8 cellular contexts compared by ENCODE assay signal in the genomic region with DNA sequence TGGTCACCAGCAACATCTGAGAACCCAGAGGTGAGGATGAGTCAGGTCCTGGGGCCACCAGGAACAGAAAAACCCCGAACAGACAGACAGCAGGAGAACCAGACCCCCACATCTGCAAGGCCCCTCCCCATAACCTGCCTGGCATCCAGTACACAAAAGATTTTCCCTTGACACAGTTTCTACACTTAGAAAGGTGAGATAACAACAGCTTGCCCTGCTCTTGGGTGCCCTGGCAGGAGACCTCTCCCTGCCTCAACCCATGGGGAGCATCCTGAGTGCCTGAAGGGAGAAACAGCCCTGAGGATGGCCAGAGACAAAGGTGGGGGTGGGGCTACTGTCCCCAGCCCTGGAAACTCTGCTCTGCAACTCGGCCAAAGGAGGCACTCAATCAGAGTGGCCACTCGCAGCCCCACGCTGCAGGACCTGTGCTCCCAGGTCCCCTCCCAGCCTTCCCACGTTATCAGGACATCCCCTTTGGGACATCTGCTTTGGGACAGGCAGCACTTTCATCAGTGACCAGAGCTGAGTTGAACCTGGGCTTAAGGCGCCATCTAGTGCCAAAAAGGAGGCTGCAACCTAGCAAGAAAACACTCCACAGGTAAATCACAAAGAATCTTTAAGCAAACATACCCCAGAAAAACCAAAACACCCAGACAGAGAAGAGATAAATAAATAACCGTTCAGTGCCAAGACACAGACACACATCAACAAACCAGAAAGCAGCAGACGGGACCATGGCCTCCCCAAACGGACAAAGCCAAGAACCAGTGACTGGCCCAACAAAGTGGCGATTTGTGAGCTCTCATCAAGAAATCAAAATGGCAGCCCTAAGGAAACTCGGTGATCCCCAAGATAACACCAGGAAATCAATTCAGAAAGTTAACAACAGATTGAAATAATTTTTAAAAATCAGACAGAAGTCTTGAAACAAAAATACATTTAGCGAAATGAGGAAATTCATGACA.
A peak's percentile ranks its signal among the peaks of the same experiment; 100 is the strongest.
DNase-seq lines count a peak whose midpoint lies in the region; ATAC-seq and TF ChIP-seq lines count a peak whose summit lies in the region.

No MANE protein-coding gene starts in this region.

- no peak overlapping the region for H4K8ac ChIP-seq in IMR-90 (ENCODE audit: low read depth in 2 of 2, low read length in 2 of 2)

- CTCF ChIA-PET in IMR-90 (lab: Yijun Ruan, JAX) = interaction anchor here (0.7 kb wide), 1 partner anchor 61 kb away, joined by 3 read pairs; no protein-coding TSS in a partner anchor

- H2AK5ac ChIP-seq in IMR-90 (ENCODE audit: low read depth, low read length) = no peak overlapping the region

- no peaks in the 10 kb centered on the region for H3K79me1 ChIP-seq in IMR-90 (ENCODE audit: low read depth in 1 of 2, low read length in 2 of 2)

- H2BK120ac ChIP-seq in IMR-90 (ENCODE audit: low read depth, low read length) = no peak overlapping the region

- no peak overlapping the region for H3K4me2 ChIP-seq in IMR-90 (ENCODE audit: low read depth, low read length)

- TF ChIP-seq RAD21 in IMR-90 (IDR thresholded peaks at IDR 0.05; ENCODE audit: low read length) = no peak

- H2BK15ac ChIP-seq in IMR-90 (ENCODE audit: low read depth, low read length) = no peak overlapping the region

- intact Hi-C loops in IMR-90 (cut with micrococcal nuclease) (no loop called here), left colon (cut with DNase I, micrococcal nuclease) (no loop called here)

- peaks cover 52% of the 10 kb centered on the region for H3K9me3 ChIP-seq in IMR-90 (ENCODE audit: control insufficient read depth, insufficient read depth, low read length)

- H3K9ac ChIP-seq in IMR-90 (ENCODE audit: low read depth, low read length) = no peak overlapping the region

- BruUV-seq in IMR-90 (replicated peaks; lab: Mats Ljungman, UMichigan) = no TSS peak

- no peak overlapping the region for H4K5ac ChIP-seq in IMR-90 (ENCODE audit: low read depth, low read length)

- 0 out of 2 replicates have a peak, but pooled peaks have one; percentile 2 for TF ChIP-seq CTCF in IMR-90 (conservative IDR thresholded peaks at IDR 0.05; ENCODE audit: low read depth, low read length)

- H4K20me1 ChIP-seq in IMR-90 (ENCODE audit: insufficient read depth, low read length) = no peaks in the 10 kb centered on the region

- DNase-seq in DMS53 (lab: John Stamatoyannopoulos, UW) (peak; percentile 73), IMR-90 (no peak), SK-MEL-5 (ENCODE audit: low read depth, low spot score) (peak; percentile 71), left colon (peak in 1 of 2 donors; percentile 29), occipital lobe (lab: John Stamatoyannopoulos, UW) (no peak)
- DNase-seq in central memory CD4-positive, alpha-beta T cell = no peak

- POLR2A ChIA-PET in IMR-90 (lab: Charles Lee; ENCODE audit: unreplicated experiment) = no interaction called here

- no peak for TF ChIP-seq POLR2A in IMR-90 (IDR thresholded peaks at IDR 0.05; ENCODE audit: low read depth, low read length)

- no peaks in the 10 kb centered on the region for H3K4me1 ChIP-seq in IMR-90 (ENCODE audit: control insufficient read depth, insufficient read depth, low read length)

- H3K4me3 ChIP-seq in IMR-90 (ENCODE audit: insufficient read depth, low read depth, low read length) = no peak overlapping the region

- H3K56ac ChIP-seq in IMR-90 (ENCODE audit: extremely low read depth, insufficient read depth, low read length) = no peak overlapping the region

- H2AK9ac ChIP-seq in IMR-90 (replicated peaks; ENCODE audit: low read depth, low read length, poor library complexity) = no peak overlapping the region

- in situ Hi-C loops in IMR-90 (cut with MboI; ENCODE audit: low sequenced_read_pairs) = no loop called here
- in situ Hi-C loops in SK-MEL-5 (cut with HindIII; ENCODE audit: low pct_unique_long_range_greater_than_20kb, low sequenced_read_pairs) = no loop called here

- H4K91ac ChIP-seq in IMR-90 (ENCODE audit: insufficient read depth, low read depth, low read length) = no peak overlapping the region

- H3K4ac ChIP-seq in IMR-90 (ENCODE audit: low read depth, low read length) = no peak overlapping the region

- H3K23ac ChIP-seq in IMR-90 (ENCODE audit: low read depth, low read length) = no peak overlapping the region

- no peak overlapping the region for H3K14ac ChIP-seq in IMR-90 (replicated peaks; ENCODE audit: low read depth, low read length)

- H3K9me1 ChIP-seq in IMR-90 (ENCODE audit: insufficient read depth, low read length) = no peaks in the 10 kb centered on the region

- WGBS in IMR-90 (ENCODE audit: extremely low coverage in 2 of 2, insufficient read length in 1 of 2), 2 experiments = no CpG with 5 or more reads among the region's 12 CpGs

- no peak overlapping the region for H2BK20ac ChIP-seq in IMR-90 (ENCODE audit: low read depth, low read length)

- no peaks in the 10 kb centered on the region for H3K27me3 ChIP-seq in IMR-90 (ENCODE audit: control insufficient read depth, insufficient read depth, low read length)

- no peak overlapping the region for H2AFZ ChIP-seq in IMR-90 (replicated peaks; ENCODE audit: low read length, poor library complexity)

- no peak overlapping the region for H2BK5ac ChIP-seq in IMR-90 (ENCODE audit: low read depth, low read length, poor library complexity, severe bottlenecking)

- dilution Hi-C loops in IMR-90 (cut with HindIII; ENCODE audit: low sequenced_read_pairs, unreplicated experiment) = no loop called here

- H3K36me3 ChIP-seq in IMR-90 (ENCODE audit: control insufficient read depth, insufficient read depth, low read length) = no peaks in the 10 kb centered on the region

- ATAC-seq in IMR-90 (ENCODE audit: low read depth) = no peak
- ATAC-seq in left colon = peak; percentile 69
- no peak for ATAC-seq in GM21447 (IDR thresholded peaks at IDR 0.05; ENCODE audit: unreplicated experiment)
- ATAC-seq in GM18502 (IDR thresholded peaks at IDR 0.05; ENCODE audit: poor library complexity, unreplicated experiment) = no peak

- H3K27ac ChIP-seq in IMR-90 (ENCODE audit: insufficient read depth, low read length) = no peak overlapping the region

- no peak overlapping the region for H3K18ac ChIP-seq in IMR-90 (ENCODE audit: low read depth, low read length)

TF ChIP-seq in IMR-90, 13 proteins besides CTCF, POLR2A, EP300 and RAD21:
- no peak for TF ChIP-seq MAZ (IDR thresholded peaks at IDR 0.05; ENCODE audit: borderline replicate concordance, low read depth, low read length)
- TF ChIP-seq MAFK (IDR thresholded peaks at IDR 0.05; ENCODE audit: low read depth, low read length) = no peak
- no peak for TF ChIP-seq NFE2L2 (IDR thresholded peaks at IDR 0.05; ENCODE audit: low read depth, low read length)
- no peak for TF ChIP-seq CEBPB (IDR thresholded peaks at IDR 0.05; ENCODE audit: low read depth, low read length)
- no peak for TF ChIP-seq FOS (IDR thresholded peaks at IDR 0.05; ENCODE audit: low read depth, low read length)
- TF ChIP-seq SMC3 (IDR thresholded peaks at IDR 0.05; ENCODE audit: low read depth, low read length) = no peak
- TF ChIP-seq, protein P1, sequence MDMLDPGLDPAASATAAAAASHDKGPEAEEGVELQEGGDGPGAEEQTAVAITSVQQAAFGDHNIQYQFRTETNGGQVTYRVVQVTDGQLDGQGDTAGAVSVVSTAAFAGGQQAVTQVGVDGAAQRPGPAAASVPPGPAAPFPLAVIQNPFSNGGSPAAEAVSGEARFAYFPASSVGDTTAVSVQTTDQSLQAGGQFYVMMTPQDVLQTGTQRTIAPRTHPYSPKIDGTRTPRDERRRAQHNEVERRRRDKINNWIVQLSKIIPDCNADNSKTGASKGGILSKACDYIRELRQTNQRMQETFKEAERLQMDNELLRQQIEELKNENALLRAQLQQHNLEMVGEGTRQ (IDR thresholded peaks at IDR 0.05; ENCODE audit: low read depth, low read length) = no peak
- TF ChIP-seq MXI1 (IDR thresholded peaks at IDR 0.05; ENCODE audit: borderline replicate concordance, low read depth, low read length) = no peak
- no peak for TF ChIP-seq CHD1 (IDR thresholded peaks at IDR 0.05; ENCODE audit: low read depth, low read length)
- no peak for TF ChIP-seq RFX5 (IDR thresholded peaks at IDR 0.05; ENCODE audit: low read depth, low read length)
- no peak for TF ChIP-seq BHLHE40 (IDR thresholded peaks at IDR 0.05; ENCODE audit: low read depth, low read length)
- no peak for TF ChIP-seq RCOR1 (IDR thresholded peaks at IDR 0.05; ENCODE audit: insufficient replicate concordance, low read length)
- TF ChIP-seq, protein P2, sequence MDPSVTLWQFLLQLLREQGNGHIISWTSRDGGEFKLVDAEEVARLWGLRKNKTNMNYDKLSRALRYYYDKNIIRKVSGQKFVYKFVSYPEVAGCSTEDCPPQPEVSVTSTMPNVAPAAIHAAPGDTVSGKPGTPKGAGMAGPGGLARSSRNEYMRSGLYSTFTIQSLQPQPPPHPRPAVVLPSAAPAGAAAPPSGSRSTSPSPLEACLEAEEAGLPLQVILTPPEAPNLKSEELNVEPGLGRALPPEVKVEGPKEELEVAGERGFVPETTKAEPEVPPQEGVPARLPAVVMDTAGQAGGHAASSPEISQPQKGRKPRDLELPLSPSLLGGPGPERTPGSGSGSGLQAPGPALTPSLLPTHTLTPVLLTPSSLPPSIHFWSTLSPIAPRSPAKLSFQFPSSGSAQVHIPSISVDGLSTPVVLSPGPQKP (IDR thresholded peaks at IDR 0.05; ENCODE audit: borderline replicate concordance, low read depth, low read length) = no peak

Comparison
In these comparisons a context has a peak if more than half of its experiments do, and no peak if none do; other contexts are left out.
1. DNase-seq: peak in DMS53 (single experiment) and SK-MEL-5 (single experiment); none in IMR-90 (single experiment), occipital lobe (single experiment) and central memory CD4-positive, alpha-beta T cell (single experiment).